In the genomic region with DNA sequence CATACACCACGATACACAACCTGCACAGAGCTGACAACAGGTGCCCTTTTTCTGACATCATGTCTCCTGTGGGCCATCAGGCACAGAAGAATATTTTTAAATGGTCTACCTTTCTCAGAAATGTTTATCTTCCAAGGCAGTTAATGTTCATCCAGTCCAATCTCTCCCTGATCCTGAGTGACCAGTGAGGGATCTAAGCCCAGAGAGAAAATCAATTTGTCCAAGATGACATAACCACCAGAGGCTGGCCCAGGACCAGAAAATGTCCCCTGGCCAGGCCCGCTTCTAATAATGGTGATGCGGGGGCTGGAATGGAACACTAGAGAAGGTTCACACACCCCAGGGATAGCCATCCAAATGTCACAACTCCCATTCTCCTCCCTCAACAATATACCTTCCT, we compare ENCODE assay signal across 19 cellular contexts.
"Had no signal": no experiment of that assay in that cellular context is flagged by ENCODE, and none has a peak within 500 bp of the region (broad histone marks: within the 10 kb centered on the region; RNA-seq: fewer than 3 reads in every experiment).

No MANE protein-coding gene starts in this region.

- H3K27me3 ChIP-seq: SJSA1 had no signal

- FAIRE-seq: K562, RCC 7860 had no signal

- H3K4me3 ChIP-seq: K562, SJSA1, SK-N-MC had no signal

- ATAC-seq: K562 had no signal

- DNase-seq: NCI-H1092 treated with DMSO at 0.1 percent for 48 hours, NCI-H1436, NCI-H187, NCI-H2029, NCI-H2081 treated with DMSO at 0.1 percent for 48 hours, NCI-H2171, NCI-H226, NCI-H446, NCI-H510A, NCI-H524 treated with DMSO at 0.1 percent for 48 hours, NCI-H774, Right ventricle myocardium superior, RPMI8226, SIG-M5 had no signal

- H3K36me3 ChIP-seq: SJSA1 had no signal

- H3K9ac ChIP-seq: KMS-11 had no signal

- H3K4me1 ChIP-seq: SJSA1 had no signal

- H3K9me3 ChIP-seq: SJSA1 had no signal

- H3K4me2 ChIP-seq: KMS-11 had no signal

- H3K27ac ChIP-seq: KMS-11, SJSA1, SK-N-MC had no signal
